In the genomic region with DNA sequence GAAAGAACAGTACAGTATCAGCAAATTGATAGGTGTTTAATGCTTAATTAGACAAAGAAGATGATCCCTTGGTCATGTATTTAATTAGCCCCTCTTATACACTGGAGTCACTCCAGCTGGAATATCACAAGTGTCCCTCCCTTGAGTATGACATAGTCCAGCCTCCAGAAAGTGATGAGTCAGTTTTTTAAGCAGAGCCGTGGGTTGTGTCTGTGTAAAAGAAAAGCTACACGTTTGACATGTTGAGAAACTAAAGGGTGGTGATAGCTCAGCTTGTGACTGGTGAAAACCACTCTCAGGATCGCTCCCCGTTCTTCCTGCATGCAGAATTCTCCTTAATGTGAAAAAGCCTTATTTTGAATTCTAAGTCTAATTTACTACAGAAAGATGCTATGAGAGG, we compare ENCODE assay signal across 31 cellular contexts.
DNase-seq lines count a peak whose midpoint lies in the region; ATAC-seq and TF ChIP-seq lines count a peak whose summit lies in the region.
"Had no signal": no experiment of that assay in that cellular context is flagged by ENCODE, and none has a peak within 500 bp of the region (broad histone marks: within the 10 kb centered on the region; RNA-seq: fewer than 3 reads in every experiment).

No MANE protein-coding gene starts in this region.

- no peaks in the 10 kb centered on the region for H3K27me3 ChIP-seq in right cardiac atrium (ENCODE audit: control insufficient read depth, insufficient read depth)
- H3K27me3 ChIP-seq in right atrium auricular region, result no peaks in the 10 kb centered on the region
- no peaks in the 10 kb centered on the region for H3K27me3 ChIP-seq in hepatocyte
- H3K27me3 ChIP-seq in smooth muscle cell (ENCODE audit: low read depth), result no peaks in the 10 kb centered on the region
- no peaks in the 10 kb centered on the region for H3K27me3 ChIP-seq in tibial nerve
- H3K27me3 ChIP-seq: BLaER1 had no signal

- no peak for TF ChIP-seq POLR2A in tibial nerve (IDR thresholded peaks at IDR 0.05)

- H2AFZ ChIP-seq in hepatocyte (no peak overlapping the region), smooth muscle cell (ENCODE audit: low read depth) (no peak overlapping the region)

- H3K36me3 ChIP-seq in right atrium auricular region, result no peaks in the 10 kb centered on the region
- no peaks in the 10 kb centered on the region for H3K36me3 ChIP-seq in hepatocyte (replicated peaks; ENCODE audit: insufficient read depth, low read depth)
- no peaks in the 10 kb centered on the region for H3K36me3 ChIP-seq in smooth muscle cell (ENCODE audit: low read depth)
- no peaks in the 10 kb centered on the region for H3K36me3 ChIP-seq in tibial nerve
- H3K36me3 ChIP-seq: BLaER1 had no signal

- TF ChIP-seq CTCF in right atrium auricular region (IDR thresholded peaks at IDR 0.05) (no peak), hepatocyte (IDR thresholded peaks at IDR 0.05; ENCODE audit: poor library complexity) (no peak), smooth muscle cell (IDR thresholded peaks at IDR 0.05; ENCODE audit: borderline replicate concordance, insufficient read depth, poor library complexity, severe bottlenecking) (no peak), tibial nerve (IDR thresholded peaks at IDR 0.05) (no peak)

- H3K9ac ChIP-seq in smooth muscle cell (ENCODE audit: low read depth), result no peak overlapping the region
- H3K9ac ChIP-seq: BLaER1 had no signal

- H3K9me2 ChIP-seq in hepatocyte (replicated peaks; ENCODE audit: insufficient read depth), result no peaks in the 10 kb centered on the region

- no peaks in the 10 kb centered on the region for H3F3A ChIP-seq in smooth muscle cell (ENCODE audit: low read depth)

- H3K4me3 ChIP-seq in right cardiac atrium (ENCODE audit: low read length) (no peak overlapping the region), right atrium auricular region (no peak overlapping the region), hepatocyte (no peak overlapping the region), smooth muscle cell (no peak overlapping the region), tibial nerve (no peak overlapping the region)
- H3K4me3 ChIP-seq: BLaER1, K562, SK-N-MC had no signal

- H4K20me1 ChIP-seq in hepatocyte (ENCODE audit: insufficient read depth, poor library complexity, severe bottlenecking) (no peaks in the 10 kb centered on the region), smooth muscle cell (ENCODE audit: low read depth) (no peaks in the 10 kb centered on the region)
- H4K20me1 ChIP-seq: BLaER1 had no signal

- H3K4me2 ChIP-seq in hepatocyte (peak overlapping the region; percentile 24), smooth muscle cell (peak overlapping the region; percentile 77)
- H3K4me2 ChIP-seq: BLaER1 had no signal

- H3K9me3 ChIP-seq in right cardiac atrium (ENCODE audit: control insufficient read depth, low read length) (no peaks in the 10 kb centered on the region), right atrium auricular region (no peaks in the 10 kb centered on the region), hepatocyte (ENCODE audit: low read depth) (no peaks in the 10 kb centered on the region), smooth muscle cell (replicated peaks; ENCODE audit: low read depth) (no peaks in the 10 kb centered on the region), tibial nerve (no peaks in the 10 kb centered on the region)
- H3K9me3 ChIP-seq: BLaER1 had no signal

- H3K4me1 ChIP-seq in right cardiac atrium (ENCODE audit: control insufficient read depth, insufficient read depth, low read length) (no peaks in the 10 kb centered on the region), right atrium auricular region (no peaks in the 10 kb centered on the region), hepatocyte (ENCODE audit: insufficient read depth) (no peaks in the 10 kb centered on the region), smooth muscle cell (ENCODE audit: low read depth) (no peaks in the 10 kb centered on the region), tibial nerve (no peaks in the 10 kb centered on the region)
- H3K4me1 ChIP-seq: BLaER1 had no signal

- TF ChIP-seq EP300 in tibial nerve (IDR thresholded peaks at IDR 0.05), result no peak

- intact Hi-C loops in right cardiac atrium (cut with DNase I), result no loop called here

- peak; percentile 44 to 57 for ATAC-seq in right cardiac atrium
- ATAC-seq: activated CD4-positive, alpha-beta T cell treated with anti-CD3 and anti-CD28 coated beads for 36 hours; HCT116; K562; left colon had no signal

- 25% methylated on average over 4 of the region's 4 CpGs for WGBS in right cardiac atrium
- 44% methylated on average over 4 of the region's 4 CpGs for WGBS in hepatocyte (ENCODE audit: low lambda C conversion rate, missing lambda C conversion rate)
- WGBS in smooth muscle cell (ENCODE audit: low lambda C conversion rate), result 4% methylated on average over 4 of the region's 4 CpGs
- 54% methylated on average over 4 of the region's 4 CpGs for WGBS in tibial nerve, 2 donors

- H3K27ac ChIP-seq in right cardiac atrium (ENCODE audit: low read length) (no peak overlapping the region), right atrium auricular region (no peak overlapping the region), hepatocyte (no peak overlapping the region), smooth muscle cell (ENCODE audit: low read depth) (no peak overlapping the region), tibial nerve (no peak overlapping the region)
- H3K27ac ChIP-seq: BLaER1, SK-N-MC had no signal

- DNase-seq in right cardiac atrium (no peak), right atrium auricular region (ENCODE audit: low spot score) (no peak), astrocyte of the hippocampus (ENCODE audit: low read depth, low spot score) (peak; percentile 8), hepatocyte (ENCODE audit: low spot score) (peak; percentile 7), smooth muscle cell (lab: John Stamatoyannopoulos, UW; ENCODE audit: unreplicated experiment) (no peak), tibial nerve (ENCODE audit: low spot score in 2 of 2) (no peak), hypothalamus (lab: John Stamatoyannopoulos, UW) (no peak), NCI-H1105 treated with DMSO at 0.1 percent for 48 hours (lab: John Stamatoyannopoulos, UW) (no peak)
- DNase-seq: ACHN; activated CD4-positive, alpha-beta T cell treated with anti-CD3 and anti-CD28 coated beads for 36 hours; activated gamma-delta T cell; activated naive CD8-positive, alpha-beta T cell treated with anti-CD3 and anti-CD28 coated beads, Interleukin-2, amount 10 ng/mL, durations not matched to agents 7 days and 5 days; activated T-cell treated with anti-CD3 and anti-CD28 coated beads, Interleukin-2, amount 50 U/mL, for 1 hour; COR-L47; DMS79 treated with DMSO at 0.1 percent for 48 hours; GF-D8; left colon; MM.1S; naive B cell; NCI-H1436; NCI-H2107; NCI-H446 treated with DMSO at 0.1 percent for 48 hours; NCI-H82; retina; stimulated activated CD4-positive, alpha-beta T cell treated with anti-CD3 and anti-CD28 coated beads, Interleukin-12 subunit alpha, Interleukin-12 subunit beta, amount 100 ng/mL, for 4 hours; stimulated activated CD4-positive, alpha-beta T cell treated with anti-CD3 and anti-CD28 coated beads, Interleukin-4, amount 100 ng/mL, for 1 hour; T-helper 2 cell had no signal

- H3K79me2 ChIP-seq in hepatocyte (no peaks in the 10 kb centered on the region), smooth muscle cell (ENCODE audit: low read depth) (no peaks in the 10 kb centered on the region)

Comparison
In these comparisons a context has a peak if more than half of its experiments do, and no peak if none do; other contexts are left out.
1. DNase-seq: peak in astrocyte of the hippocampus (single experiment) and hepatocyte (single experiment); none in right cardiac atrium (0 of 3), right atrium auricular region (single experiment), smooth muscle cell (single experiment), tibial nerve (0 of 2), hypothalamus (0 of 51) and NCI-H1105 treated with DMSO at 0.1 percent for 48 hours (single experiment).